In genomic region chr20:36608388-36608728, GRCh38 we compare ENCODE assay signal across 2 cellular contexts. TPM values are rescaled to one million over a fixed set of nuclear protein-coding genes. Genes with fewer than 3 reads are reported as not detected.
"Had no signal": no experiment of that assay in that cellular context is flagged by ENCODE, and none has a peak within 500 bp of the region (broad histone marks: within the 10 kb centered on the region; RNA-seq: fewer than 3 reads in every experiment).

No MANE protein-coding gene starts in this region.

RNA-seq across cellular contexts. Expression of gene SLA2, which starts 37.6 kb away (rescaled TPM):
- total RNA-seq: chondrocyte, dermis microvascular lymphatic vessel endothelial cell had no signal
